In the genomic region with DNA sequence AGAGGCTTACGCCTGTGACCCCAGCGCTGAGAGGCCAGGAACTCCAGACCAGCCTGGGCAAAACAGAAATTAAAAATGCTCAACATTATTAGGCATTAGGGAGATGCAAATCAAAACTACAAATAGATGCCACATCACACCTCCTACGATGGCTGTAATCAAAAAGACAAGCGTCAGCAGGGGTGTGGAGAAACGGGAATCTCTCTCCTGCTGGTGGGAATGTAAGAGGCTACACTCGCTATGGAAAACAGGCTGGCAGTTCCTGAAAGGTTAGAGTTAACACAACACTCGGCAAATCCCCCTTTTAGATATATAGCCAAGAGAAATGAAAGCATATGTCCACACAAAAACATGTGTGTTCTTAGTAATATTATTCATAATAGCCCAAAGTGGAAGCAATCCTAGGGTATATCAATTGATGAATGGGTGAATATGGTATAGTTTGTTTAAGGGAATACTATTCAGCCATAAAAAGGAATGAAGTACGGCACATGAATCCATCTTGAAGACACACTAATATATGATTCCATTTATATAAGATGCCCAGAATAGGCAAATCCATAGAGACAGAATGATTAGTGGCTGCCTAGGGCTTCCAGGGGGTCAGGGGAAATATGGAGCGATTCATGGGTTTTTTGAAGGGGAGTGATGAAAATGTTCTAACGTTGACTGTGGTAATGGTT, we compare ENCODE assay signal across 1 cellular context.
TF ChIP-seq lines count a peak whose summit lies in the region.

No MANE protein-coding gene starts in this region.

TF ChIP-seq in H1, 55 proteins besides CTCF, POLR2A, EP300 and RAD21:
- TF ChIP-seq JUN (IDR thresholded peaks at IDR 0.05; ENCODE audit: low read depth, low read length) (no peak), KDM1A (IDR thresholded peaks at IDR 0.05; ENCODE audit: borderline replicate concordance, low read length) (peak; percentile 43; the same call in 1 of the 2 replicates), TEAD4 (IDR thresholded peaks at IDR 0.05; ENCODE audit: low read depth, low read length) (peak; percentile 45; the same call in 1 of the 2 replicates), KDM5A (IDR thresholded peaks at IDR 0.05; ENCODE audit: low read length) (no peak)
